In the genomic region with DNA sequence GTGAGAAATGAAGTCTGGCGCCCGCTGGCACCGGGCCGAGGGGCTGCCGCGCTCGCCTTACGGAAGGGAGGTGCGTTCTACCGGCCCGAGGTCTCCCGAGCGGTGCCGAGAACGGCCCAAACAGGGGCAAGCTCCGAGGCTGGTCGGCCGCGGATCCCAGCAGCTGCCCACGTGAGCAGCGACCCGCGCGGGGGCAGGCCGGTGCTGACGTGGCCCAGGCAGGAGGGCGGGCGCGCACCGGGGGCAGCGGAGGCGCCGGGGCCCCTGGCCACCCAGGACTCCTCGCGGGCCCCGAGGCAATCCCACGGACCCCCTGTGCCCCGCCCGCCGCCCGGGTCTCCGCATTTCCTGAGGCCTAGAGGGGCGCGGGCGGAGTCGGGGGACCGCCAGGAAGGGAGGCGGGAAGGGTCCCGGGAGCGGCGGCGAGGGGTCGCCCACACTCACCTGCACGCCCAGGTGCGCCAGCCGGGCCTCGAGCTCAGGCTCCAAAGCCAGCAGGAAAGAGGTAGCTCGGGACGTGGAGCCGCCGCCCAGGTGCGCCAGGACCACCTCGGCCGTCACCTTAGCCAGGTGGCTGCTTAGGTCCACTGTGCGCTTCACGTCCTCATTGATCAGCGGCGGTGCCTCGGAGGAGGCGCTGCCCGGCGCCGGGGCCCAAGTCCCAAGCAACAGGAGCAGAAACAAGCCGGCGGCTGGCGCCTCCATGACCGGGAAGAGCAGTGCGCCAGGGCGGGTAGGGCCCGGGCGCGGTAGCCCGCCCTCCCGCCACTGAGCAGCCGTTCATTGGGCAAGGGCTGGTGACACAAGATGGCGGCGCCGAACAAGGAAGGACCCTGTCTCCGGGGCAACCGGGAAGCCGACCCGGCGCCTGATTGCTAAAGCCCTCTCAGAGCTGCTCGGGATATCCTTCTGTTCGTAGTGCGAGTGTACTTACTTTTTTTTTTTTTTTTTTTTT, we compare ENCODE assay signal across 8 cellular contexts. TPM values are rescaled to one million over a fixed set of nuclear protein-coding genes. Genes with fewer than 3 reads are reported as not detected.
DNase-seq lines count a peak whose midpoint lies in the region; ATAC-seq lines count a peak whose summit lies in the region.

A gene (minus strand): TSS at position 723 of the 955 bp plus-strand sequence. CDS start 18 bp downstream, at position 705.

- peak within 1 kb of the TSS; percentile 96 for H3K4me3 ChIP-seq in effector memory CD4-positive, alpha-beta T cell (ENCODE audit: insufficient read depth, low read depth, low read length, poor library complexity, severe bottlenecking)

- DNase-seq in COR-L47 (lab: John Stamatoyannopoulos, UW) (peak; percentile 96), HT1080 (ENCODE audit: low read depth) (peak; percentile 98), NOMO-1 (lab: John Stamatoyannopoulos, UW; ENCODE audit: unreplicated experiment in 2 of 2) (peak; percentile 99), lung microvascular endothelial cell (ENCODE audit: low read depth in 2 of 2) (peak; percentile 95 to 96)
- peak; percentile 92 to 96 (median 94) for DNase-seq in effector memory CD4-positive, alpha-beta T cell
- peak; percentile 85 to 91 (median 91) for DNase-seq in stimulated activated CD4-positive, alpha-beta T cell treated with anti-CD3 and anti-CD28 coated beads, TNF-alpha, amount 100 ng/mL, for 4 hours (ENCODE audit: low read depth in 3 of 3)

- H3K27me3 ChIP-seq in effector memory CD4-positive, alpha-beta T cell (replicated peaks; ENCODE audit: control insufficient read depth, insufficient read depth, low read length, poor library complexity, severe bottlenecking) = no peaks in the 10 kb centered on the region

- POLR2A ChIA-PET in activated CD8-positive, alpha-beta memory T cell treated with anti-CD3 and anti-CD28 coated beads for 36 hours (lab: Charles Lee) = interaction anchor here (0.6 to 1.8 kb wide), 8 partner anchors 27 to 599 kb away, joined by 3 to 9 read pairs (median 3); a partner anchor contains a TSS

- H3K27ac ChIP-seq in effector memory CD4-positive, alpha-beta T cell (ENCODE audit: insufficient read depth, low read length, poor library complexity, severe bottlenecking) = peak within 1 kb of the TSS; percentile 95

- H3K36me3 ChIP-seq in effector memory CD4-positive, alpha-beta T cell (ENCODE audit: control insufficient read depth, insufficient read depth, low read length) = no peaks in the 10 kb centered on the region

- CTCF ChIA-PET in activated CD8-positive, alpha-beta memory T cell treated with anti-CD3 and anti-CD28 coated beads for 36 hours (lab: Charles Lee) = interaction anchor here (0.6 to 1.4 kb wide), 4 partner anchors 30 to 228 kb away, joined by 3 to 7 read pairs (median 4); a partner anchor contains a TSS

- no peaks in the 10 kb centered on the region for H3K9me3 ChIP-seq in effector memory CD4-positive, alpha-beta T cell (ENCODE audit: control insufficient read depth, low read length)

- peak; percentile 90 for ATAC-seq in GM21367 (IDR thresholded peaks at IDR 0.05; ENCODE audit: unreplicated experiment)

- peaks cover 13% of the 10 kb centered on the region for H3K4me1 ChIP-seq in effector memory CD4-positive, alpha-beta T cell (ENCODE audit: control insufficient read depth, insufficient read depth, low read length, poor library complexity, severe bottlenecking)

RNA-seq across cellular contexts. Expression of the gene that starts here (rescaled TPM):
- total RNA-seq in HT1080 (2014; rRNA removed; shearing (Covaris generic)) = 477 and 524 TPM in 2 replicates
- polyA plus RNA-seq in HT1080 (2015; cell fraction: cytosol; rRNA removed) = 321 and 335 TPM in 2 replicates
- 470 and 489 TPM in 2 replicates for polyA plus RNA-seq in HT1080 (2015; cell fraction: nucleus; rRNA removed)
- 100 to 1,000 TPM; 193 to 196 TPM for total RNA-seq in activated CD8-positive, alpha-beta memory T cell treated with anti-CD3 and anti-CD28 coated beads for 36 hours
- 339 and 500 TPM in 2 replicates for total RNA-seq in lung microvascular endothelial cell

Comparison
In these comparisons a context has a peak if more than half of its experiments do, and no peak if none do; other contexts are left out.
1. Peak in every context shown above with its lines: DNase-seq, ATAC-seq, H3K4me3 ChIP-seq and H3K27ac ChIP-seq.